ENCODE assay signal across 35 cellular contexts in genomic region chr1:158547533-158547932, GRCh38. TPM values are rescaled to one million over a fixed set of nuclear protein-coding genes. Genes with fewer than 3 reads are reported as not detected.
"Had no signal": no experiment of that assay in that cellular context is flagged by ENCODE, and none has a peak within 500 bp of the region (broad histone marks: within the 10 kb centered on the region; RNA-seq: fewer than 3 reads in every experiment).

No MANE protein-coding gene starts in this region.

- H3K4me1 Mint-ChIP-seq: activated B cell treated with CpG ODN at 0.5 μM for 24 hours, brain, T-helper 17 cell had no signal

- H3K9me3 Mint-ChIP-seq: activated B cell treated with CpG ODN at 0.5 μM for 24 hours; activated T-cell treated with anti-CD3 and anti-CD28 coated beads, Interleukin-2, amount 50 U/mL, for 24 hours; brain; T-helper 2 cell treated with Interferon-gamma antibody and Interleukin-4, amounts not matched to agents 5 μg/mL and 100 μg/mL, for 36 hours had no signal

- H3K36me3 Mint-ChIP-seq: activated naive CD8-positive, alpha-beta T cell; brain had no signal

- DNase-seq: activated B cell treated with CpG ODN at 0.5 μM for 24 hours; activated CD4-positive, alpha-beta T cell treated with anti-CD3 and anti-CD28 coated beads for 48 hours; activated CD4-positive, alpha-beta T cell treated with anti-CD3 and anti-CD28 coated beads, Interleukin-2, amount 50 U/mL, for 1 hour; activated CD4-positive, alpha-beta T cell treated with anti-CD3 and anti-CD28 coated beads, Interleukin-2, amount 50 U/mL, for 48 hours; activated CD8-positive, alpha-beta memory T cell treated with anti-CD3 and anti-CD28 coated beads, Interleukin-2, amount 50 U/mL, for 48 hours; activated effector memory CD4-positive, alpha-beta T cell treated with Interleukin-2 at 50 U/mL for 16 hours; activated gamma-delta T cell treated with Interleukin-2 at 50 U/mL for 16 hours; activated naive CD4-positive, alpha-beta T cell treated with anti-CD3 and anti-CD28 coated beads, Interleukin-2, amount 50 U/mL, for 16 hours; activated naive CD4-positive, alpha-beta T cell treated with Interleukin-2 at 50 U/mL for 16 hours; activated T-cell treated with anti-CD3 and anti-CD28 coated beads for 4 hours; activated T-cell treated with anti-CD3 and anti-CD28 coated beads, Interleukin-2, amount 50 U/mL, for 24 hours; activated T-cell treated with anti-CD3 and anti-CD28 coated beads, Interleukin-2, amount 50 U/mL, for 72 hours; central memory CD4-positive, alpha-beta T cell; cerebellar nuclear complex; colonic mucosa; effector CD8-positive, alpha-beta T cell; esophagus squamous epithelium; foreskin melanocyte; T-helper 1 cell; T-helper 17 cell; T1000; WERI-Rb-1 had no signal

- ATAC-seq: activated CD4-positive, CD25-positive, alpha-beta regulatory T cell treated with anti-CD3 and anti-CD28 coated beads, Interleukin-2, amount 50 U/mL, for 24 hours; gastroesophageal sphincter; T-helper 17 cell had no signal

- H3K4me3 Mint-ChIP-seq: activated B cell treated with CpG ODN at 0.5 μM for 24 hours; activated naive CD8-positive, alpha-beta T cell; activated T-cell treated with anti-CD3 and anti-CD28 coated beads, Interleukin-2, amount 50 U/mL, for 24 hours; activated T-cell treated with anti-CD3 and anti-CD28 coated beads, Interleukin-2, amount 50 U/mL, for 72 hours; brain; T-helper 17 cell; T-helper 2 cell treated with Interferon-gamma antibody and Interleukin-4, amounts not matched to agents 5 μg/mL and 100 μg/mL, for 36 hours had no signal

- H3K27ac Mint-ChIP-seq: activated B cell treated with CpG ODN at 0.5 μM for 24 hours; activated naive CD8-positive, alpha-beta T cell; activated T-cell treated with anti-CD3 and anti-CD28 coated beads, Interleukin-2, amount 50 U/mL, for 24 hours; activated T-cell treated with anti-CD3 and anti-CD28 coated beads, Interleukin-2, amount 50 U/mL, for 72 hours; brain; T-helper 17 cell; T-helper 2 cell treated with Interferon-gamma antibody and Interleukin-4, amounts not matched to agents 5 μg/mL and 100 μg/mL, for 36 hours had no signal

RNA-seq across cellular contexts. Expression of gene OR6Y1, which starts 6.7 kb away (rescaled TPM):
- total RNA-seq: activated B cell treated with CpG ODN at 0.5 μM for 24 hours; activated T-cell treated with anti-CD3 and anti-CD28 coated beads, Interleukin-2, amount 50 U/mL, for 72 hours; ascending aorta; breast epithelium; cardiac muscle cell; colonic mucosa; dermis microvascular lymphatic vessel endothelial cell; endothelial cell of umbilical vein; esophagus squamous epithelium; fibroblast of lung; fibroblast of villous mesenchyme; gastroesophageal sphincter; glomerular endothelial cell; T-helper 17 cell had no signal

RNA-seq across cellular contexts. Expression of gene OR6P1, which starts 22.8 kb away (rescaled TPM):
- total RNA-seq: activated B cell treated with CpG ODN at 0.5 μM for 24 hours; activated T-cell treated with anti-CD3 and anti-CD28 coated beads, Interleukin-2, amount 50 U/mL, for 72 hours; ascending aorta; breast epithelium; cardiac muscle cell; colonic mucosa; dermis microvascular lymphatic vessel endothelial cell; endothelial cell of umbilical vein; esophagus squamous epithelium; fibroblast of lung; fibroblast of villous mesenchyme; gastroesophageal sphincter; glomerular endothelial cell; T-helper 17 cell had no signal

RNA-seq across cellular contexts. Expression of gene OR10X1, which starts 32.2 kb away (rescaled TPM):
- total RNA-seq: activated B cell treated with CpG ODN at 0.5 μM for 24 hours; activated T-cell treated with anti-CD3 and anti-CD28 coated beads, Interleukin-2, amount 50 U/mL, for 72 hours; ascending aorta; breast epithelium; cardiac muscle cell; colonic mucosa; dermis microvascular lymphatic vessel endothelial cell; endothelial cell of umbilical vein; esophagus squamous epithelium; fibroblast of lung; fibroblast of villous mesenchyme; gastroesophageal sphincter; glomerular endothelial cell; T-helper 17 cell had no signal

RNA-seq across cellular contexts. Expression of gene OR10Z1, which starts 57.5 kb away (rescaled TPM):
- total RNA-seq: activated B cell treated with CpG ODN at 0.5 μM for 24 hours; activated T-cell treated with anti-CD3 and anti-CD28 coated beads, Interleukin-2, amount 50 U/mL, for 72 hours; ascending aorta; breast epithelium; cardiac muscle cell; colonic mucosa; dermis microvascular lymphatic vessel endothelial cell; endothelial cell of umbilical vein; esophagus squamous epithelium; fibroblast of lung; fibroblast of villous mesenchyme; gastroesophageal sphincter; glomerular endothelial cell; T-helper 17 cell had no signal
